8 cellular contexts compared by ENCODE assay signal in the genomic region with DNA sequence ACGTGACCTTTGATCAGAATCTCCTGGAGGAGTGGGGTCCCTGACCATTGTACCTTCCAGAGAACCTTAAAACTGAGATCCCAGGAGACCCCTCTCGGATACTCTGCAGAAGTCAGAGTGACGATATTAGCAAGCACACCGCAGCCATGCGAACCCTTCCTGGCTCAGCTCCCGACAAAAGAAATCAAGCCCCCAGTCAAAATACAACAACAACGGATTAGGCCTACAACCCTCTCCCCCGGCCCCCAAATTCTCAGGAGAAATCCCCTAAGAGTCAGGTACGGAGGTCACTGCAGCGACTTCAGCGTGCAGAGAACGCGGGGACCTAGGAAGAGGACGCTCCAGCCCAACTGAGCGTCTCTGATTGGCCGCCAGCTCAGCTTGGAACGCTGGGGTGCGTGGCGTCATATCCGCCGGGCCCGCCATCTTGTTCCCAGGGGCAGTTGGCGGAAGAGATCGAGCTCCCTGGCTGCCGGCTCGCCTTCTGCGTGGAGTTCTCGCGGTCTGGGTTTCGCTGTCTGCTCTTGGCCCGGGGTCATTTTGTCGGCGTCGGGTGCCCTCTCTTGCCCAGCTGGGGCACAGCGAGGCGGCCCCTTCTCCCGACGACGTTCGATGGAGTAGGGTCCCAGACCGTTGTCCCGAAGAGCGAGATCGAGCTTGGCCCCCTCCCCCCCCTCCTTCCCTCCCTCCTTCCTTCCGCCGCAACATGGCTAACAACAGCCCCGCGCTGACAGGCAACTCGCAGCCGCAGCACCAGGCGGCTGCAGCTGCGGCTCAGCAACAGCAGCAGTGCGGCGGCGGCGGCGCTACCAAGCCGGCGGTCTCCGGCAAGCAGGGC. TPM values are rescaled to one million over a fixed set of nuclear protein-coding genes. Genes with fewer than 3 reads are reported as not detected.
DNase-seq lines count a peak whose midpoint lies in the region; ATAC-seq and TF ChIP-seq lines count a peak whose summit lies in the region.

A gene with protein sequence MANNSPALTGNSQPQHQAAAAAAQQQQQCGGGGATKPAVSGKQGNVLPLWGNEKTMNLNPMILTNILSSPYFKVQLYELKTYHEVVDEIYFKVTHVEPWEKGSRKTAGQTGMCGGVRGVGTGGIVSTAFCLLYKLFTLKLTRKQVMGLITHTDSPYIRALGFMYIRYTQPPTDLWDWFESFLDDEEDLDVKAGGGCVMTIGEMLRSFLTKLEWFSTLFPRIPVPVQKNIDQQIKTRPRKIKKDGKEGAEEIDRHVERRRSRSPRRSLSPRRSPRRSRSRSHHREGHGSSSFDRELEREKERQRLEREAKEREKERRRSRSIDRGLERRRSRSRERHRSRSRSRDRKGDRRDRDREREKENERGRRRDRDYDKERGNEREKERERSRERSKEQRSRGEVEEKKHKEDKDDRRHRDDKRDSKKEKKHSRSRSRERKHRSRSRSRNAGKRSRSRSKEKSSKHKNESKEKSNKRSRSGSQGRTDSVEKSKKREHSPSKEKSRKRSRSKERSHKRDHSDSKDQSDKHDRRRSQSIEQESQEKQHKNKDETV (plus strand): TSS at position 425 of the 838 bp plus-strand sequence. CDS start 282 bp downstream, at position 707.

- no peak for TF ChIP-seq EP300 in upper lobe of left lung (IDR thresholded peaks at IDR 0.05)

- TF ChIP-seq POLR2A in heart left ventricle (IDR thresholded peaks at IDR 0.05) (peak; percentile 21 to 80), upper lobe of left lung (IDR thresholded peaks at IDR 0.05) (peak; percentile 38 to 97 (median 96))

- no peaks in the 10 kb centered on the region for H3K27me3 ChIP-seq in heart left ventricle
- no peaks in the 10 kb centered on the region for H3K27me3 ChIP-seq in upper lobe of left lung

- TF ChIP-seq CTCF in GM12865 (IDR thresholded peaks at IDR 0.05; ENCODE audit: insufficient read depth, low read depth, low read length, missing control alignments) (no peak), heart left ventricle (IDR thresholded peaks at IDR 0.05) (no peak), upper lobe of left lung (IDR thresholded peaks at IDR 0.05) (peak in 1 of 6 experiments; percentile 1)

- ATAC-seq in HG02759 (IDR thresholded peaks at IDR 0.05; ENCODE audit: unreplicated experiment) = peak; percentile 95
- peak; percentile 99 for ATAC-seq in heart left ventricle
- peak; percentile 98 to 99 for ATAC-seq in upper lobe of left lung (ENCODE audit: low FRiP score in 2 of 2)

- intact Hi-C loops in heart left ventricle (cut with DNase I) = loop anchor here in 6 of 10 donors (1.0 to 10.0 kb wide), 6 partner anchors 29 to 490 kb away; a partner anchor contains a TSS
- intact Hi-C loops in posterior cingulate gyrus (cut with DNase I) = loop anchor here (2.0 to 10.0 kb wide), 4 partner anchors 31 to 207 kb away; a partner anchor contains a TSS

- H3K27ac ChIP-seq in adipose tissue (ENCODE audit: low read depth, low read length) (peak within 1 kb of the TSS; percentile 93), heart left ventricle (peak within 1 kb of the TSS; percentile 93 to 99 (median 97)), upper lobe of left lung (peak within 1 kb of the TSS; percentile 97 to 98 (median 98))

- peak; percentile 95 for DNase-seq in GM12865 (ENCODE audit: low read depth)
- DNase-seq in NCI-H1417 (lab: John Stamatoyannopoulos, UW) = peak; percentile 88 to 95 (median 95)
- DNase-seq in T follicular helper cell (ENCODE audit: low read depth) = peak; percentile 92
- DNase-seq in heart left ventricle = peak; percentile 95 to 97 (median 96)
- DNase-seq in posterior cingulate gyrus = peak; percentile 94 to 99 (median 96)
- peak; percentile 97 for DNase-seq in upper lobe of left lung

- H3K9me3 ChIP-seq in heart left ventricle (no peaks in the 10 kb centered on the region), upper lobe of left lung (no peaks in the 10 kb centered on the region)

- peaks cover 0 to 20% (median 17%) of the 10 kb centered on the region in 9 donors for H3K36me3 ChIP-seq in heart left ventricle
- H3K36me3 ChIP-seq in upper lobe of left lung = peaks cover 8 to 15% (median 12%) of the 10 kb centered on the region in 4 donors

- peaks cover 0 to 47% (median 33%) of the 10 kb centered on the region in 12 donors for H3K4me1 ChIP-seq in heart left ventricle
- peaks cover 21 to 36% (median 26%) of the 10 kb centered on the region in 4 donors for H3K4me1 ChIP-seq in upper lobe of left lung

- 0% methylated on average over 58 to 60 of the region's 60 CpGs for WGBS in adipose tissue, 3 donors
- 0 to 1% (median 1%) methylated on average over 50 to 60 of the region's 60 CpGs for WGBS in heart left ventricle, 4 donors
- 0% methylated on average over 9 to 49 of the region's 60 CpGs for WGBS in upper lobe of left lung, 2 donors

- H3K4me3 ChIP-seq in GM12865 (ENCODE audit: low read depth, low read length) = peak within 1 kb of the TSS; percentile 64
- peak within 1 kb of the TSS; percentile 60 to 91 (median 84) for H3K4me3 ChIP-seq in heart left ventricle
- H3K4me3 ChIP-seq in upper lobe of left lung = peak within 1 kb of the TSS; percentile 70 to 92 (median 80)

RNA-seq across cellular contexts. Expression of the gene that starts here (rescaled TPM):
- polyA plus RNA-seq in adipose tissue (10 to 100 TPM; 19.3 to 22.9 (median 21.7) TPM), heart left ventricle (10 to 100 TPM; 19.5 to 22.6 TPM)
- total RNA-seq in heart left ventricle (10 to 100 TPM in 7 of 9 donors, 1 to 10 TPM in 2; 7.7 to 18.2 (median 13.5) TPM), upper lobe of left lung (10 to 100 TPM; 28.9 to 81.7 (median 35.5) TPM)

Comparison
In these comparisons a context has a peak if more than half of its experiments do, and no peak if none do; other contexts are left out.
1. Peak in every context shown above with its lines: DNase-seq, ATAC-seq, H3K4me3 ChIP-seq and H3K27ac ChIP-seq.